In the genomic region with DNA sequence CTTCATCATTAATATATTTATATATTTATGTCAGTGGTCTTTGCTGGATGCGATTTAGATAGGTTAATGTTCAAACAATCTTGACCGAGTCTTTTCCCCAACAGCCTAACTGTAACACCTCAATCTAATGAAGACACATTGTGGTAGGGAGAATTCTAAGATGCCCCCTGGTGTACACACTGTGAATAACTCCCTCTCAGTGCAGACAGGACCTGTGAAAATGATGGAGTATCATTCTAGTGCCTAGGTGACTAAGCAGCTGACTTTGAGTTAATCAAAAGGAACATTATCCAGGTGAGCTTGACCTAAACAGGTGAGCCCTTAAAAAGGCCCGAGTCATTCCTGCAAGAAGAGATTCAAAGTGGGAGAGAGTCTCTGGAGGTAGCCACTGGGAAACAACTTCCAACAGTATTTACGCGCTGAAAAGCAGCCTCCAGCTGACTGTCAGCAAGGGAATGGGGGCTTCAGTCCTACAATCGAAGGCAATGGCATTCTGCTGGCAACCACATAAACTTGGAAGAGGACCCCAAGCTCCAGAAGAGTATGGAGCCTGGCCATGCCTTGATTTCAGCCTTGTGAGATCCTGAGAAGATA, we compare ENCODE assay signal across 8 cellular contexts. TPM values are rescaled to one million over a fixed set of nuclear protein-coding genes. Genes with fewer than 3 reads are reported as not detected.
DNase-seq lines count a peak whose midpoint lies in the region; ATAC-seq, FAIRE-seq and TF ChIP-seq lines count a peak whose summit lies in the region.

No MANE protein-coding gene starts in this region.

- ATAC-seq in GM18867 (IDR thresholded peaks at IDR 0.05; ENCODE audit: unreplicated experiment) (peak; percentile 81), HG03565 (IDR thresholded peaks at IDR 0.05; ENCODE audit: unreplicated experiment) (peak; percentile 84), GM21360 (IDR thresholded peaks at IDR 0.05; ENCODE audit: unreplicated experiment) (no peak)

- TF ChIP-seq CTCF in BJ (IDR thresholded peaks at IDR 0.05; ENCODE audit: insufficient read depth, low read depth, low read length), result peak; percentile 59
- peak; percentile 76 for TF ChIP-seq CTCF in progenitor cell of endocrine pancreas (IDR thresholded peaks at IDR 0.05; ENCODE audit: unreplicated experiment)

- H3K9me3 Mint-ChIP-seq in progenitor cell of endocrine pancreas (ENCODE audit: low read depth), result no peaks in the 10 kb centered on the region

- FAIRE-seq in RCC 7860 (lab: Jason Lieb, UNC), result peak; percentile 48

- no peak overlapping the region for H3K4me3 Mint-ChIP-seq in progenitor cell of endocrine pancreas (ENCODE audit: low read depth)

- no peaks in the 10 kb centered on the region for H3K27me3 ChIP-seq in BJ (ENCODE audit: control insufficient read depth, insufficient read depth, low read length)

- H3K27ac Mint-ChIP-seq in progenitor cell of endocrine pancreas, result no peak overlapping the region

- H3K36me3 Mint-ChIP-seq in progenitor cell of endocrine pancreas (ENCODE audit: insufficient read depth), result peaks cover 7% of the 10 kb centered on the region

- CTCF ChIA-PET in BJ (lab: Yijun Ruan, JAX), result interaction anchor here (0.7 to 3.2 kb wide), 7 partner anchors 9 to 154 kb away, joined by 3 to 12 read pairs (median 4); no protein-coding TSS in a partner anchor

- peaks cover 4% of the 10 kb centered on the region for H3K4me1 Mint-ChIP-seq in progenitor cell of endocrine pancreas (ENCODE audit: low read depth)

- DNase-seq in BJ (ENCODE audit: low read depth), result no peak
- peak; percentile 39 for DNase-seq in RCC 7860 (ENCODE audit: low spot score)
- DNase-seq in activated effector memory CD4-positive, alpha-beta T cell treated with Interleukin-2 at 50 U/mL for 16 hours, result peak; percentile 13
- DNase-seq in germinal center (ENCODE audit: low spot score), result peak; percentile 69
- DNase-seq in progenitor cell of endocrine pancreas (ENCODE audit: low spot score, unreplicated experiment), result peak; percentile 37

- H3K27me3 Mint-ChIP-seq in progenitor cell of endocrine pancreas, result no peaks in the 10 kb centered on the region

- H3K36me3 ChIP-seq in BJ (ENCODE audit: control insufficient read depth, insufficient read depth, low read length), result no peaks in the 10 kb centered on the region; the same call in 1 of the 2 replicates

- POLR2A ChIA-PET in BJ (lab: Charles Lee), result no interaction called here

- no peak overlapping the region for H3K4me3 ChIP-seq in BJ (ENCODE audit: low read depth, low read length)

RNA-seq across cellular contexts. Expression of gene KBTBD7, which starts 28.0 kb away (rescaled TPM):
- 3.2 and 3.4 TPM in 2 replicates for polyA plus RNA-seq in BJ (2011; rRNA removed)
- 5.5 and 6.7 TPM in 2 replicates for polyA minus RNA-seq in BJ (2011; rRNA and poly(A)+ RNA removed)
- 12.0 and 14.4 TPM in 2 replicates for total RNA-seq in progenitor cell of endocrine pancreas

RNA-seq across cellular contexts. Expression of gene MTRF1, which starts 41.0 kb away (rescaled TPM):
- polyA plus RNA-seq in BJ (2011; rRNA removed), result 5.2 and 8.7 TPM in 2 replicates
- polyA minus RNA-seq in BJ (2011; rRNA and poly(A)+ RNA removed), result 5.6 and 5.9 TPM in 2 replicates
- 22.2 and 22.8 TPM in 2 replicates for total RNA-seq in progenitor cell of endocrine pancreas
